Comparison of ENCODE assay signal across 9 cellular contexts in the genomic region with DNA sequence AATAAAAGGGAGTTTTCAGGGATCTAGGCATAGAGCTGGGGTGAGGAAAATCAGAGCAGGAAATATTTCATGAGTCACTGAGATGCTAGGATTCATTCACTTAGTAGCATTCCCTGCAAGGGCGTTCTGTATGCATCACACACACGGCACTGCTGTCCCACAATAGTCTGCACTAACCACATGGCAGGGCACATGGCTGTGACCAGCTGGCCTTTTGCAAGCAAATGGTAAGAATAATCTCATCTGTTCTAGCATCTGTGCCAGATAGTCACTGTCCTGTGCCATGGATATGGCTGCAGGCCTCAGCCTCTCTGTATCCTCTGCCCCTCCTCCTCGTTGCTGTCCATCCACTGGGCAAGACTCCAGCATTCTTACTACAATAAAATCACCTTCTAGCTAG.
A peak's percentile ranks its signal among the peaks of the same experiment; 100 is the strongest.
DNase-seq lines count a peak whose midpoint lies in the region; ATAC-seq and TF ChIP-seq lines count a peak whose summit lies in the region.
"Had no signal": no experiment of that assay in that cellular context is flagged by ENCODE, and none has a peak within 500 bp of the region (broad histone marks: within the 10 kb centered on the region; RNA-seq: fewer than 3 reads in every experiment).

No MANE protein-coding gene starts in this region.

- DNase-seq in HCEC 1CT (peak; percentile 50), astrocyte of the cerebellum (ENCODE audit: low read depth) (peak; percentile 28), iris pigment epithelial cell (ENCODE audit: low read depth) (peak; percentile 56), superior temporal gyrus (ENCODE audit: extremely low spot score) (peak; percentile 57), KG1 (lab: John Stamatoyannopoulos, UW) (no peak), NAMALWA (ENCODE audit: low spot score) (no peak)
- no peak for DNase-seq in central memory CD4-positive, alpha-beta T cell
- DNase-seq: activated T-cell treated with anti-CD3 and anti-CD28 coated beads, Interleukin-2, amount 50 U/mL, for 4 hours had no signal

- no peak overlapping the region for H3K4me3 ChIP-seq in astrocyte of the cerebellum (ENCODE audit: low read depth, low read length)

- TF ChIP-seq CTCF in astrocyte of the cerebellum (IDR thresholded peaks at IDR 0.05; ENCODE audit: low read depth, low read length, missing control alignments), result no peak

- no peak for ATAC-seq in HG02763 (IDR thresholded peaks at IDR 0.05; ENCODE audit: unreplicated experiment)
- ATAC-seq: activated T-cell treated with anti-CD3 and anti-CD28 coated beads, Interleukin-2, amount 50 U/mL, for 4 hours had no signal

- in situ Hi-C loops in astrocyte of the cerebellum (cut with HindIII; ENCODE audit: low sequenced_read_pairs), result no loop called here

Comparison
In these comparisons a context has a peak if more than half of its experiments do, and no peak if none do; other contexts are left out.
1. DNase-seq: peak in HCEC 1CT (single experiment), astrocyte of the cerebellum (single experiment), iris pigment epithelial cell (single experiment) and superior temporal gyrus (single experiment); none in KG1 (single experiment), central memory CD4-positive, alpha-beta T cell (single experiment) and NAMALWA (single experiment).